Comparison of ENCODE assay signal across 8 cellular contexts in the genomic region with DNA sequence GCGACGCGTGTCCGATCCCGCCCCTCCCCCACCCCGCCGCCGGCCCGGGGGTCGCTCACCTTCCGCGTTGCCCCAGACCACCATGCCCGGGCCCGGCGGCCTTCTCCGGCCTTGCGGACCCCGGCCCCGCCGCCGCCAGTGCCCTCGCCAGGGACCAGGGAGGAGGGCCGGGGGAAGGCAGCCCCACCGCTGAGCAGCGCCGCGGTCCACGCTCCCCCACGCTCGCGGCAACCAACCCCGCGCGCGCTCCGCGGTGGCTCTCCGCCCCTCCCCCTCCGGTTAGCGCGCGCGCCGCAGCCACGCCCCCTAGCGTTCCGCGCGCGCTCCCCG. TPM values are rescaled to one million over a fixed set of nuclear protein-coding genes. Genes with fewer than 3 reads are reported as not detected.
A peak's percentile ranks its signal among the peaks of the same experiment; 100 is the strongest.
DNase-seq lines count a peak whose midpoint lies in the region; TF ChIP-seq lines count a peak whose summit lies in the region.

A gene (minus strand): TSS at position 260 of the 330 bp plus-strand sequence. CDS start 25,042 bp downstream, outside the sequence.

- no peak for DNase-seq in Jurkat, Clone E6-1 (ENCODE audit: low read depth, low spot score)
- DNase-seq in mesenchymal stem cell (no peak), ureter (ENCODE audit: low spot score) (no peak), DMS79 treated with DMSO at 0.1 percent for 48 hours (lab: John Stamatoyannopoulos, UW) (no peak), midbrain (lab: John Stamatoyannopoulos, UW) (no peak), glomerular visceral epithelial cell (ENCODE audit: extremely low spot score) (no peak)

- peak within 1 kb of the TSS; percentile 6 to 28 for H3K4ac ChIP-seq in mesenchymal stem cell (ENCODE audit: low read depth in 1 of 2, low read length in 2 of 2)

- peak within 1 kb of the TSS; percentile 95 for H2BK120ac ChIP-seq in mesenchymal stem cell (ENCODE audit: low read depth, low read length)

- H2BK12ac ChIP-seq in mesenchymal stem cell (ENCODE audit: low read length in 2 of 2), result peak within 1 kb of the TSS in 1 of 2 experiments; percentile 33

- peak within 1 kb of the TSS; percentile 87 for H4K8ac ChIP-seq in mesenchymal stem cell (ENCODE audit: low read length)

- no peaks in the 10 kb centered on the region for H3K36me3 ChIP-seq in mesenchymal stem cell (ENCODE audit: control insufficient read depth in 1 of 2, insufficient read depth in 2 of 2, low read depth in 1 of 2, low read length in 2 of 2)

- H3K9ac ChIP-seq in mesenchymal stem cell (ENCODE audit: low read length), result peak within 1 kb of the TSS; percentile 94

- peak within 1 kb of the TSS; percentile 63 for H2BK15ac ChIP-seq in mesenchymal stem cell (ENCODE audit: low read depth, poor library complexity, severe bottlenecking)

- H3K27ac ChIP-seq in C4-2B (peak within 1 kb of the TSS; percentile 99), cingulate gyrus (ENCODE audit: low read depth, low read length) (peak within 1 kb of the TSS; percentile 93), mesenchymal stem cell (ENCODE audit: low read length, poor library complexity, severe bottlenecking) (peak within 1 kb of the TSS; percentile 33)

- no peaks in the 10 kb centered on the region for H3K79me1 ChIP-seq in mesenchymal stem cell (replicated peaks; ENCODE audit: low read length, poor library complexity, severe bottlenecking)

- H4K91ac ChIP-seq in mesenchymal stem cell (ENCODE audit: low read length), result peak within 1 kb of the TSS; percentile 97

- H3K4me1 ChIP-seq in mesenchymal stem cell (ENCODE audit: control insufficient read depth, insufficient read depth, low read depth, low read length), result no peaks in the 10 kb centered on the region

- H3K27me3 ChIP-seq in mesenchymal stem cell (ENCODE audit: control insufficient read depth in 1 of 2, insufficient read depth in 1 of 2, low read length in 2 of 2), result peaks cover 7 to 15% of the 10 kb centered on the region in 2 experiments

- H2AFZ ChIP-seq in mesenchymal stem cell (ENCODE audit: low read depth, low read length), result peak within 1 kb of the TSS; percentile 95

- peak within 1 kb of the TSS; percentile 91 to 99 for H3K18ac ChIP-seq in mesenchymal stem cell (ENCODE audit: low read depth in 1 of 2, low read length in 2 of 2)

- no peaks in the 10 kb centered on the region for H3K9me3 ChIP-seq in mesenchymal stem cell (ENCODE audit: control insufficient read depth, low read length)

- no peak within 1 kb of the TSS for H2BK5ac ChIP-seq in mesenchymal stem cell (ENCODE audit: low read depth, low read length, poor library complexity, severe bottlenecking)

- H3K4me3 ChIP-seq in Jurkat, Clone E6-1 (ENCODE audit: low read length), result peak within 1 kb of the TSS; percentile 84
- H3K4me3 ChIP-seq in mesenchymal stem cell (ENCODE audit: insufficient read depth in 1 of 2, low read depth in 1 of 2, low read length in 2 of 2), result peak within 1 kb of the TSS; percentile 97 to 99

- no peak within 1 kb of the TSS for H3K23ac ChIP-seq in mesenchymal stem cell (ENCODE audit: low read length in 2 of 2)

- no peak for TF ChIP-seq CTCF in C4-2B (conservative IDR thresholded peaks at IDR 0.05)

- H3K4me2 ChIP-seq in mesenchymal stem cell (ENCODE audit: low read length, poor library complexity, severe bottlenecking), result peak within 1 kb of the TSS; percentile 69

- WGBS in mesenchymal stem cell, result under 1% methylated on average over 32 of the region's 51 CpGs

- no peak within 1 kb of the TSS for H2AK5ac ChIP-seq in mesenchymal stem cell (ENCODE audit: low read length, severe bottlenecking)

- H3K14ac ChIP-seq in mesenchymal stem cell (ENCODE audit: low read length in 2 of 2), result peak within 1 kb of the TSS; percentile 66 to 95

RNA-seq across cellular contexts. Expression of the gene that starts here (rescaled TPM):
- 28.8 TPM for polyA plus RNA-seq in Jurkat, Clone E6-1 (2012; ENCODE audit: insufficient read depth, insufficient read length)
- polyA plus RNA-seq in mesenchymal stem cell (2013, experiment 1 of 2), result 19.2 TPM
- polyA plus RNA-seq in mesenchymal stem cell (2013, experiment 2 of 2), result 19.1 TPM
- total RNA-seq in ureter, result 99.6 TPM

Comparison
In these comparisons a context has a peak if more than half of its experiments do, and no peak if none do; other contexts are left out.
1. H3K27ac ChIP-seq: peak in every context shown above with its lines; median percentile 99 in C4-2B; 93 in cingulate gyrus; 33 in mesenchymal stem cell.